25 cellular contexts compared by ENCODE assay signal in genomic region chr22:49598338-49598737, GRCh38.
"Had no signal": no experiment of that assay in that cellular context is flagged by ENCODE, and none has a peak within 500 bp of the region (broad histone marks: within the 10 kb centered on the region; RNA-seq: fewer than 3 reads in every experiment).

No MANE protein-coding gene starts in this region.

- H3K27ac Mint-ChIP-seq: activated CD4-positive, alpha-beta memory T cell treated with anti-CD3 and anti-CD28 coated beads, Interleukin-2, amount 10 ng/mL, durations not matched to agents 7 days and 5 days; activated CD4-positive, alpha-beta T cell treated with anti-CD3 and anti-CD28 coated beads, Interleukin-2, amount 10 ng/mL, durations not matched to agents 7 days and 5 days; activated naive CD8-positive, alpha-beta T cell; activated T-helper 1 cell treated with anti-CD3 and anti-CD28 coated beads, Interleukin-12 subunit alpha, Interleukin-12 subunit beta, Interleukin-2, Interleukin-4 antibody, amounts not matched to agents 30 ng/mL and 10 ng/mL and 1 ng/mL, durations not matched to agents 14 hours and 24 hours and 36 hours; activated T-helper 2 cell treated with anti-CD3 and anti-CD28 coated beads, Interferon-gamma antibody, Interleukin-2, Interleukin-4, amounts not matched to agents 10 μg/mL and 5 μg/mL and 100 μg/mL, durations not matched to agents 14 hours and 24 hours and 36 hours had no signal

- H3K4me3 Mint-ChIP-seq: activated CD4-positive, alpha-beta memory T cell treated with anti-CD3 and anti-CD28 coated beads, Interleukin-2, amount 10 ng/mL, durations not matched to agents 7 days and 5 days; activated CD4-positive, alpha-beta T cell treated with anti-CD3 and anti-CD28 coated beads, Interleukin-2, amount 10 ng/mL, durations not matched to agents 7 days and 5 days; activated naive CD8-positive, alpha-beta T cell; activated T-helper 1 cell treated with anti-CD3 and anti-CD28 coated beads, Interleukin-12 subunit alpha, Interleukin-12 subunit beta, Interleukin-2, Interleukin-4 antibody, amounts not matched to agents 30 ng/mL and 10 ng/mL and 1 ng/mL, durations not matched to agents 14 hours and 24 hours and 36 hours had no signal

- H3K36me3 ChIP-seq: brain microvascular endothelial cell, esophagus squamous epithelium, gastroesophageal sphincter had no signal

- H3K4me1 ChIP-seq: esophagus squamous epithelium, gastroesophageal sphincter had no signal

- H3K4me3 ChIP-seq: esophagus squamous epithelium, gastroesophageal sphincter had no signal

- H3K9me3 Mint-ChIP-seq: activated CD4-positive, alpha-beta memory T cell treated with anti-CD3 and anti-CD28 coated beads, Interleukin-2, amount 10 ng/mL, durations not matched to agents 7 days and 5 days; activated CD4-positive, alpha-beta T cell treated with anti-CD3 and anti-CD28 coated beads, Interleukin-2, amount 10 ng/mL, durations not matched to agents 7 days and 5 days; activated T-helper 1 cell treated with anti-CD3 and anti-CD28 coated beads, Interleukin-12 subunit alpha, Interleukin-12 subunit beta, Interleukin-2, Interleukin-4 antibody, amounts not matched to agents 30 ng/mL and 10 ng/mL and 1 ng/mL, durations not matched to agents 14 hours and 24 hours and 36 hours; activated T-helper 2 cell treated with anti-CD3 and anti-CD28 coated beads, Interferon-gamma antibody, Interleukin-2, Interleukin-4, amounts not matched to agents 10 μg/mL and 5 μg/mL and 100 μg/mL, durations not matched to agents 14 hours and 24 hours and 36 hours had no signal

- DNase-seq: activated CD4-positive, alpha-beta memory T cell treated with anti-CD3 and anti-CD28 coated beads, Interleukin-2, amount 10 ng/mL, durations not matched to agents 7 days and 5 days; activated CD4-positive, alpha-beta T cell treated with anti-CD3 and anti-CD28 coated beads for 1 hour; activated CD4-positive, alpha-beta T cell treated with anti-CD3 and anti-CD28 coated beads for 4 hours; activated CD4-positive, alpha-beta T cell treated with anti-CD3 and anti-CD28 coated beads, Interleukin-2, amount 10 ng/mL, durations not matched to agents 7 days and 5 days; activated CD4-positive, alpha-beta T cell treated with anti-CD3 and anti-CD28 coated beads, Interleukin-2, amount 50 U/mL, for 4 hours; activated CD8-positive, alpha-beta memory T cell treated with anti-CD3 and anti-CD28 coated beads, Interleukin-2, amount 50 U/mL, for 48 hours; activated effector memory CD4-positive, alpha-beta T cell treated with anti-CD3 and anti-CD28 coated beads, Interleukin-2, amount 50 U/mL, for 16 hours; activated naive CD4-positive, alpha-beta T cell treated with anti-CD3 and anti-CD28 coated beads, Interleukin-2, amount 50 U/mL, for 16 hours; activated T-cell treated with anti-CD3 and anti-CD28 coated beads for 4 hours; activated T-cell treated with anti-CD3 and anti-CD28 coated beads, Interleukin-2, amount 50 U/mL, for 48 hours; amniotic stem cell; anterior cingulate cortex; brain microvascular endothelial cell; caudate nucleus; cortex of kidney; dermis blood vessel endothelial cell; effector CD8-positive, alpha-beta T cell; esophagus squamous epithelium; foreskin melanocyte; T-helper 2 cell had no signal

- ATAC-seq: gastroesophageal sphincter had no signal

- H3K27me3 ChIP-seq: brain microvascular endothelial cell, esophagus squamous epithelium had no signal

- H3K27ac ChIP-seq: brain microvascular endothelial cell, epithelial cell of prostate, esophagus squamous epithelium, gastroesophageal sphincter had no signal

- H3K27me3 Mint-ChIP-seq: activated CD4-positive, alpha-beta memory T cell treated with anti-CD3 and anti-CD28 coated beads, Interleukin-2, amount 10 ng/mL, durations not matched to agents 7 days and 5 days; activated CD4-positive, alpha-beta T cell treated with anti-CD3 and anti-CD28 coated beads, Interleukin-2, amount 10 ng/mL, durations not matched to agents 7 days and 5 days; activated naive CD8-positive, alpha-beta T cell had no signal
